In genomic region chr7:105429746-105430612, GRCh38 we compare ENCODE assay signal across 8 cellular contexts. TPM values are rescaled to one million over a fixed set of nuclear protein-coding genes. Genes with fewer than 3 reads are reported as not detected.
A peak's percentile ranks its signal among the peaks of the same experiment; 100 is the strongest.
DNase-seq lines count a peak whose midpoint lies in the region; ATAC-seq and TF ChIP-seq lines count a peak whose summit lies in the region.

No MANE protein-coding gene starts in this region.

- H3K9me3 Mint-ChIP-seq in CD8-positive, alpha-beta memory T cell: no peaks in the 10 kb centered on the region
- no peaks in the 10 kb centered on the region for H3K9me3 Mint-ChIP-seq in GM23338

- H3K4me3 ChIP-seq in CD8-positive, alpha-beta memory T cell (ENCODE audit: low read length): no peak overlapping the region
- no peak overlapping the region for H3K4me3 ChIP-seq in GM23338
- H3K4me3 ChIP-seq in psoas muscle: no peak overlapping the region

- H4K20me1 ChIP-seq in GM23338 (replicated peaks; ENCODE audit: insufficient read depth): no peaks in the 10 kb centered on the region

- peak; percentile 15 to 65 (median 36) for DNase-seq in CD8-positive, alpha-beta memory T cell
- DNase-seq in GM23338 (ENCODE audit: low spot score) (peak; percentile 61), NCI-H460 (ENCODE audit: extremely low read depth, low read depth) (peak; percentile 56), activated T-cell treated with anti-CD3 and anti-CD28 coated beads for 24 hours (ENCODE audit: low read depth) (peak; percentile 30), fibroblast of peridontal ligament (ENCODE audit: extremely low read depth) (peak; percentile 69), psoas muscle (no peak), 8988T (no peak)

- no peak overlapping the region for H3K4me2 ChIP-seq in GM23338

- no peaks in the 10 kb centered on the region for H3K9me2 ChIP-seq in GM23338 (ENCODE audit: insufficient read depth)

- H2AFZ ChIP-seq in GM23338: no peak overlapping the region

- WGBS in psoas muscle, 3 donors: 44 to 53% (median 49%) methylated on average over 4 of the region's 4 CpGs

- H3K9me3 ChIP-seq in CD8-positive, alpha-beta memory T cell (ENCODE audit: low read length): no peaks in the 10 kb centered on the region
- H3K9me3 ChIP-seq in psoas muscle: no peaks in the 10 kb centered on the region

- intact Hi-C loops in psoas muscle (cut with DNase I): loop anchor here in 1 of 2 donors (10.0 kb wide), 1 partner anchor 275 kb away; no protein-coding TSS in a partner anchor

- no peaks in the 10 kb centered on the region for H3K27me3 Mint-ChIP-seq in CD8-positive, alpha-beta memory T cell
- H3K27me3 Mint-ChIP-seq in GM23338 (ENCODE audit: insufficient read depth, low read depth, poor library complexity): peaks cover 4% of the 10 kb centered on the region

- POLR2A ChIA-PET in CD8-positive, alpha-beta memory T cell (lab: Charles Lee): interaction anchor here (0.8 kb wide), 1 partner anchor 102 kb away, joined by 3 read pairs; no protein-coding TSS in a partner anchor

- no peaks in the 10 kb centered on the region for H3K79me2 ChIP-seq in GM23338 (replicated peaks; ENCODE audit: insufficient read depth)

- H3K36me3 Mint-ChIP-seq in CD8-positive, alpha-beta memory T cell: no peaks in the 10 kb centered on the region
- no peaks in the 10 kb centered on the region for H3K36me3 Mint-ChIP-seq in GM23338 (ENCODE audit: low read depth)

- no peaks in the 10 kb centered on the region for H3F3A ChIP-seq in GM23338 (replicated peaks; ENCODE audit: low read depth)

- H3K36me3 ChIP-seq in CD8-positive, alpha-beta memory T cell (ENCODE audit: insufficient read depth, low read length): no peaks in the 10 kb centered on the region
- H3K36me3 ChIP-seq in GM23338 (ENCODE audit: insufficient read depth) (no peaks in the 10 kb centered on the region), psoas muscle (ENCODE audit: insufficient read depth in 1 of 2, low read depth in 1 of 2) (no peaks in the 10 kb centered on the region)

- H3K4me1 Mint-ChIP-seq in CD8-positive, alpha-beta memory T cell: peaks cover 3 to 10% (median 7%) of the 10 kb centered on the region in 3 donors
- H3K4me1 Mint-ChIP-seq in GM23338: no peaks in the 10 kb centered on the region; the same call in 2 of the 3 replicates

- H3K4me3 Mint-ChIP-seq in CD8-positive, alpha-beta memory T cell: no peak overlapping the region
- no peak overlapping the region for H3K4me3 Mint-ChIP-seq in GM23338

- ATAC-seq in GM23338 (peak; percentile 85), psoas muscle (peak in 1 of 4 donors; percentile 56), GM21576 (IDR thresholded peaks at IDR 0.05; ENCODE audit: unreplicated experiment) (no peak)

- H3K27ac ChIP-seq in CD8-positive, alpha-beta memory T cell (ENCODE audit: low read depth, low read length): no peak overlapping the region
- H3K27ac ChIP-seq in GM23338 (ENCODE audit: low read depth) (no peak overlapping the region), psoas muscle (no peak overlapping the region)

- CTCF ChIA-PET in CD8-positive, alpha-beta memory T cell (lab: Charles Lee): interaction anchor here (0.7 to 2.5 kb wide), 21 partner anchors 9 to 449 kb away, joined by 3 to 11 read pairs (median 4); partner anchors contain the start of gene RINT1

- H3K27ac Mint-ChIP-seq in CD8-positive, alpha-beta memory T cell: peak overlapping the region in 5 of 8 donors; percentile 23 to 70 (median 46)
- no peak overlapping the region for H3K27ac Mint-ChIP-seq in GM23338

- TF ChIP-seq CTCF in GM23338 (conservative IDR thresholded peaks at IDR 0.05; ENCODE audit: low read depth in 2 of 2) (peak; percentile 56 to 63), psoas muscle (IDR thresholded peaks at IDR 0.05) (peak; percentile 54)

- H3K4me1 ChIP-seq in CD8-positive, alpha-beta memory T cell (ENCODE audit: insufficient read depth, low read length): no peaks in the 10 kb centered on the region
- H3K4me1 ChIP-seq in GM23338 (ENCODE audit: insufficient read depth): no peaks in the 10 kb centered on the region
- H3K4me1 ChIP-seq in psoas muscle: no peaks in the 10 kb centered on the region

- no peaks in the 10 kb centered on the region for H3K27me3 ChIP-seq in CD8-positive, alpha-beta memory T cell (ENCODE audit: insufficient read depth, low read length, poor library complexity, severe bottlenecking)
- no peaks in the 10 kb centered on the region for H3K27me3 ChIP-seq in GM23338 (ENCODE audit: insufficient read depth)
- H3K27me3 ChIP-seq in psoas muscle (ENCODE audit: insufficient read depth in 3 of 3, low read length in 2 of 3): no peaks in the 10 kb centered on the region

TF ChIP-seq in GM23338, 12 proteins besides CTCF, POLR2A, EP300 and RAD21:
- TF ChIP-seq POLR2AphosphoS5 (IDR thresholded peaks at IDR 0.05; ENCODE audit: low read depth): no peak
- TF ChIP-seq JUNB (IDR thresholded peaks at IDR 0.05; ENCODE audit: unreplicated experiment): no peak

RNA-seq across cellular contexts. Expression of gene SRPK2, which starts 41.3 kb away (rescaled TPM):
- total RNA-seq in CD8-positive, alpha-beta memory T cell: 10 to 100 TPM; 40.8 to 41.3 TPM
- 59.5 TPM for polyA plus RNA-seq in CD8-positive, alpha-beta memory T cell
- total RNA-seq in GM23338 (2014; rRNA removed; shearing (Covaris generic)): 66.3 and 85.4 TPM in 2 replicates
- polyA plus RNA-seq in GM23338 (2016; fragmentation: Nextera tagmentation; extraction: Ambion mirVana) (73.0 and 91.5 TPM in 2 replicates), psoas muscle (10 to 100 TPM; 12.7 to 22.9 (median 21.7) TPM)
- 41.6 and 52.8 TPM in 2 replicates for total RNA-seq in NCI-H460 (2014; rRNA removed; shearing (Covaris generic))
- polyA plus RNA-seq in NCI-H460 (2014; cell fraction: nucleus; rRNA removed): 19.1 and 25.3 TPM in 2 replicates
- total RNA-seq in psoas muscle: 10 to 100 TPM; 33.2 to 51.3 (median 39.0) TPM

Comparison
In these comparisons a context has a peak if more than half of its experiments do, and no peak if none do; other contexts are left out.
1. DNase-seq: peak in CD8-positive, alpha-beta memory T cell (5 of 5), GM23338 (single experiment), NCI-H460 (single experiment), activated T-cell treated with anti-CD3 and anti-CD28 coated beads for 24 hours (single experiment) and fibroblast of peridontal ligament (single experiment); none in psoas muscle (0 of 2) and 8988T (single experiment).